21 cellular contexts compared by ENCODE assay signal in genomic region chr6:68240731-68241130, GRCh38.
"Had no signal": no experiment of that assay in that cellular context is flagged by ENCODE, and none has a peak within 500 bp of the region (broad histone marks: within the 10 kb centered on the region; RNA-seq: fewer than 3 reads in every experiment).

No MANE protein-coding gene starts in this region.

- ATAC-seq: esophagus mucosa; gastroesophageal sphincter; left colon; left ventricle myocardium superior; natural killer cell treated with Interleukin-12 subunit alpha and Interleukin-12 subunit beta and Interleukin-15 and Interleukin-18, amount 100 ng/mL, for 72 hours had no signal

- H3K79me2 ChIP-seq: hepatocyte had no signal

- H3K4me1 ChIP-seq: gastroesophageal sphincter, sigmoid colon, stomach, transverse colon had no signal

- H3K4me2 ChIP-seq: hepatocyte had no signal

- H3K9me3 ChIP-seq: gastroesophageal sphincter, sigmoid colon, stomach, thoracic aorta, transverse colon had no signal

- H3K27ac ChIP-seq: gastroesophageal sphincter, hepatocyte, sigmoid colon, skin epidermis, stomach, thoracic aorta, transverse colon had no signal

- H3K36me3 ChIP-seq: gastroesophageal sphincter, sigmoid colon, stomach, thoracic aorta, transverse colon had no signal

- H3K27me3 ChIP-seq: gastroesophageal sphincter, hepatocyte, sigmoid colon, stomach, transverse colon had no signal

- DNase-seq: effector memory CD4-positive, alpha-beta T cell; foreskin fibroblast; glutamatergic neuron; left colon; left ventricle myocardium superior; mesenchymal stem cell; midbrain; occipital lobe; sigmoid colon; stimulated activated CD4-positive, alpha-beta T cell treated with anti-CD3 and anti-CD28 coated beads, Interleukin-12 subunit alpha, Interleukin-12 subunit beta, amount 100 ng/mL, for 4 hours; stimulated activated naive CD4-positive, alpha-beta T cell; stomach; substantia nigra; transverse colon had no signal

- H2AFZ ChIP-seq: hepatocyte had no signal

- H3K4me3 ChIP-seq: gastroesophageal sphincter, hepatocyte, lung, sigmoid colon, skin epidermis, stomach, thoracic aorta, transverse colon had no signal
